Comparison of ENCODE assay signal across 23 cellular contexts in genomic region chr9:134047868-134048581, GRCh38.
"Had no signal": no experiment of that assay in that cellular context is flagged by ENCODE, and none has a peak within 500 bp of the region (broad histone marks: within the 10 kb centered on the region; RNA-seq: fewer than 3 reads in every experiment).

No MANE protein-coding gene starts in this region.

- H3K27me3 ChIP-seq: esophagus squamous epithelium, left lung, stomach, thyroid gland, vagina had no signal

- H3K27ac ChIP-seq: esophagus squamous epithelium, left lung, parathyroid adenoma, thyroid gland, vagina had no signal

- FAIRE-seq: endometrium had no signal

- H3K4me1 ChIP-seq: left lung, parathyroid adenoma, thyroid gland, vagina had no signal

- DNase-seq: cortex of kidney; effector memory CD8-positive, alpha-beta T cell; erythroblast; esophagus squamous epithelium; foreskin melanocyte; left cardiac atrium; mesendoderm; midbrain; naive thymus-derived CD8-positive, alpha-beta T cell; stimulated activated CD4-positive, alpha-beta T cell treated with anti-CD3 and anti-CD28 coated beads, Interleukin-12 subunit alpha, Interleukin-12 subunit beta, amount 100 ng/mL, for 4 hours; stimulated activated CD4-positive, alpha-beta T cell treated with anti-CD3 and anti-CD28 coated beads, Interleukin-2, amount 100 ng/mL, for 24 hours; stimulated activated CD4-positive, alpha-beta T cell treated with anti-CD3 and anti-CD28 coated beads, Interleukin-4, amount 100 ng/mL, for 24 hours; stimulated activated naive CD4-positive, alpha-beta T cell treated with Interleukin-2 at 50 U/mL for 16 hours; thyroid gland; trophoblast cell had no signal

- H3K4me3 ChIP-seq: esophagus squamous epithelium, left lung, prostate gland, smooth muscle cell, stomach, thyroid gland, vagina had no signal

- H3K9me3 ChIP-seq: esophagus squamous epithelium, left lung, prostate gland, stomach, thyroid gland, vagina had no signal

- H3K4me2 ChIP-seq: smooth muscle cell had no signal

- ATAC-seq: effector memory CD8-positive, alpha-beta T cell; left lung; naive thymus-derived CD8-positive, alpha-beta T cell; stimulated activated effector memory CD8-positive, alpha-beta T cell treated with anti-CD3 and anti-CD28 coated beads, Interleukin-12 subunit alpha, Interleukin-12 subunit beta, amount 100 ng/mL, for 72 hours had no signal

- H3K79me2 ChIP-seq: parathyroid adenoma had no signal

- H2AFZ ChIP-seq: parathyroid adenoma had no signal

- H3K9ac ChIP-seq: parathyroid adenoma had no signal
